Comparison of ENCODE assay signal across 2 cellular contexts in the genomic region with DNA sequence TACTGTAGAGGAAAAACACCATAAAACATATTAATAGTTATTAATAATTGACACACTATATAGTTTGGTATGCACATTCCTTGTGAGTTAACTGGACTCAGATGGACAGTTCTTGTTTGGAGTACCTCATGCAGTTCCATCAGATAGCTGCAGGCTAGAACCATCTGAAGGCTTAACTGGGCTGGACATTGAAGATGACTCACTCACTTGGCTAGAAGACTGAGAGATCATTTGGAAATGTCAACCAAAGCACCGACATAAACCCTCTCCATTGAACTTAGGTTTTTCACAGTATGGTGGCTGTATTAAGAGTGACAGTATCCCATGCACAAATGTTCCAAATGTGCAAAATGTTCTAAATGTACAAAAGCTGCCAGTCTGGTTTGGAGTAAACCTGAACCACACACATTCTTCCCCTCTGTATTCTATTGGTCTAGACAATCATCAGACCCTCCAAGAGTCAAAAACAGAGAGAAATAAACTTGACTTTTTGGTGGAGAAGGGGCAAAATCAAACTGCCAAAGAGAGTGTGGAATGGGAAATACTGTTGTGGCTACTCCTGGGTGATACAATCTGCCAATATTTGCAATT.
TF ChIP-seq lines count a peak whose summit lies in the region.

No MANE protein-coding gene starts in this region.

TF ChIP-seq in HCT116, 20 proteins besides CTCF, POLR2A, EP300 and RAD21:
- TF ChIP-seq ELF1 (IDR thresholded peaks at IDR 0.05; ENCODE audit: borderline replicate concordance, low read depth), result no peak
- TF ChIP-seq CBX3 (IDR thresholded peaks at IDR 0.05; ENCODE audit: low read depth), result no peak
- TF ChIP-seq, protein P1, sequence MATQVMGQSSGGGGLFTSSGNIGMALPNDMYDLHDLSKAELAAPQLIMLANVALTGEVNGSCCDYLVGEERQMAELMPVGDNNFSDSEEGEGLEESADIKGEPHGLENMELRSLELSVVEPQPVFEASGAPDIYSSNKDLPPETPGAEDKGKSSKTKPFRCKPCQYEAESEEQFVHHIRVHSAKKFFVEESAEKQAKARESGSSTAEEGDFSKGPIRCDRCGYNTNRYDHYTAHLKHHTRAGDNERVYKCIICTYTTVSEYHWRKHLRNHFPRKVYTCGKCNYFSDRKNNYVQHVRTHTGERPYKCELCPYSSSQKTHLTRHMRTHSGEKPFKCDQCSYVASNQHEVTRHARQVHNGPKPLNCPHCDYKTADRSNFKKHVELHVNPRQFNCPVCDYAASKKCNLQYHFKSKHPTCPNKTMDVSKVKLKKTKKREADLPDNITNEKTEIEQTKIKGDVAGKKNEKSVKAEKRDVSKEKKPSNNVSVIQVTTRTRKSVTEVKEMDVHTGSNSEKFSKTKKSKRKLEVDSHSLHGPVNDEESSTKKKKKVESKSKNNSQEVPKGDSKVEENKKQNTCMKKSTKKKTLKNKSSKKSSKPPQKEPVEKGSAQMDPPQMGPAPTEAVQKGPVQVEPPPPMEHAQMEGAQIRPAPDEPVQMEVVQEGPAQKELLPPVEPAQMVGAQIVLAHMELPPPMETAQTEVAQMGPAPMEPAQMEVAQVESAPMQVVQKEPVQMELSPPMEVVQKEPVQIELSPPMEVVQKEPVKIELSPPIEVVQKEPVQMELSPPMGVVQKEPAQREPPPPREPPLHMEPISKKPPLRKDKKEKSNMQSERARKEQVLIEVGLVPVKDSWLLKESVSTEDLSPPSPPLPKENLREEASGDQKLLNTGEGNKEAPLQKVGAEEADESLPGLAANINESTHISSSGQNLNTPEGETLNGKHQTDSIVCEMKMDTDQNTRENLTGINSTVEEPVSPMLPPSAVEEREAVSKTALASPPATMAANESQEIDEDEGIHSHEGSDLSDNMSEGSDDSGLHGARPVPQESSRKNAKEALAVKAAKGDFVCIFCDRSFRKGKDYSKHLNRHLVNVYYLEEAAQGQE (IDR thresholded peaks at IDR 0.05; ENCODE audit: low read depth), result no peak
- TF ChIP-seq YY1 (IDR thresholded peaks at IDR 0.05; ENCODE audit: extremely low read depth, insufficient replicate concordance, low read depth, low read length), result no peak
- TF ChIP-seq, protein P2, sequence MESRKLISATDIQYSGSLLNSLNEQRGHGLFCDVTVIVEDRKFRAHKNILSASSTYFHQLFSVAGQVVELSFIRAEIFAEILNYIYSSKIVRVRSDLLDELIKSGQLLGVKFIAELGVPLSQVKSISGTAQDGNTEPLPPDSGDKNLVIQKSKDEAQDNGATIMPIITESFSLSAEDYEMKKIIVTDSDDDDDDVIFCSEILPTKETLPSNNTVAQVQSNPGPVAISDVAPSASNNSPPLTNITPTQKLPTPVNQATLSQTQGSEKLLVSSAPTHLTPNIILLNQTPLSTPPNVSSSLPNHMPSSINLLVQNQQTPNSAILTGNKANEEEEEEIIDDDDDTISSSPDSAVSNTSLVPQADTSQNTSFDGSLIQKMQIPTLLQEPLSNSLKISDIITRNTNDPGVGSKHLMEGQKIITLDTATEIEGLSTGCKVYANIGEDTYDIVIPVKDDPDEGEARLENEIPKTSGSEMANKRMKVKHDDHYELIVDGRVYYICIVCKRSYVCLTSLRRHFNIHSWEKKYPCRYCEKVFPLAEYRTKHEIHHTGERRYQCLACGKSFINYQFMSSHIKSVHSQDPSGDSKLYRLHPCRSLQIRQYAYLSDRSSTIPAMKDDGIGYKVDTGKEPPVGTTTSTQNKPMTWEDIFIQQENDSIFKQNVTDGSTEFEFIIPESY (IDR thresholded peaks at IDR 0.05; ENCODE audit: extremely low read depth, insufficient replicate concordance, low read length), result no peak
- TF ChIP-seq TCF7L2 (IDR thresholded peaks at IDR 0.05; ENCODE audit: borderline replicate concordance, extremely low read depth, insufficient read depth, insufficient read length), result no peak

TF ChIP-seq in SK-N-SH, 30 proteins besides CTCF, POLR2A, EP300 and RAD21:
- TF ChIP-seq, protein P3, sequence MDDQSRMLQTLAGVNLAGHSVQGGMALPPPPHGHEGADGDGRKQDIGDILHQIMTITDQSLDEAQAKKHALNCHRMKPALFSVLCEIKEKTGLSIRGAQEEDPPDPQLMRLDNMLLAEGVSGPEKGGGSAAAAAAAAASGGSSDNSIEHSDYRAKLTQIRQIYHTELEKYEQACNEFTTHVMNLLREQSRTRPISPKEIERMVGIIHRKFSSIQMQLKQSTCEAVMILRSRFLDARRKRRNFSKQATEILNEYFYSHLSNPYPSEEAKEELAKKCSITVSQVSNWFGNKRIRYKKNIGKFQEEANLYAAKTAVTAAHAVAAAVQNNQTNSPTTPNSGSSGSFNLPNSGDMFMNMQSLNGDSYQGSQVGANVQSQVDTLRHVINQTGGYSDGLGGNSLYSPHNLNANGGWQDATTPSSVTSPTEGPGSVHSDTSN (IDR thresholded peaks at IDR 0.05), result peak; percentile 40; the same call in 1 of the 2 replicates
- TF ChIP-seq JUND (IDR thresholded peaks at IDR 0.05) (peak; percentile 40; the same call in 1 of the 2 replicates), EZH2phosphoT487 (IDR thresholded peaks at IDR 0.05; ENCODE audit: borderline replicate concordance, low read depth) (no peak), POLR2AphosphoS5 (IDR thresholded peaks at IDR 0.05; ENCODE audit: low read depth, low read length) (no peak), FOXJ3 (CRISPR knock-in tag; IDR thresholded peaks at IDR 0.05) (no peak), TCF12 (IDR thresholded peaks at IDR 0.05) (no peak), FOSL2 (IDR thresholded peaks at IDR 0.05; ENCODE audit: borderline replicate concordance, low read depth) (peak; percentile 39; the same call in 1 of the 2 replicates)
